In the genomic region with DNA sequence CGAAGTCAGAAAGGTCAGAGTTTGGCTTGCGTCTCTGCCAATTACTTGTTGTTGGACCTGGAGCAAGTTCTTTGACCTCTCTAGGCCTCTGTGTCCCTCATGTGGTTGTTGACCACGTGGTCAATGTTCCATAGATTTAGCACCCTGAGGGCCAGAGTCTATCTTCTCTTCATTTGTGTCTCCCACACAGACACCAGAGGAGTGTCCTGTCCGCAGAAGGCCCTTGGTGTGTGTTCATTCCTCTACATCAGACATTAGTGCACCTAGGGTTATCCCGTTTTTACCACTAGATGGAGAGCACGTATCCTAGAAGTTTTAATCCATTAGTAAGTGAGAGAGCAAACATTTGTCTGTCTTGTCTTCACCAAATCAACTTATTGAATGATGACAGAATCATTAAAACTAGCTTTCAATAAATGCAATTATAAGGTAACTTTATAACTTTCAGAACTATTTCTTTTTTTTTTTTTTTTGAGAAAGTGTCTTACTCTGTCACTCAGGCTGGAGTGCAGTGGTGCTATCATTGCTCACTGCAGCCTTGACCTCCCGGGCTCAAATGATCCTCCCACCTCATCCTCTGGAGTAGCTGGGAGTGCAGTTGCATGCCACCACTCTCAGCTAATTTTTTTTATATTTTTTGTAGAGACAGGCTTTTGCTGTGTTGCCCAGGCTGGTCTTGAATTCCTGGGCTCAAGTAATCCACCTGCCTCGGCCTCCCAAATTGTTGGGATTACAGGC, we compare ENCODE assay signal across 8 cellular contexts.
A peak's percentile ranks its signal among the peaks of the same experiment; 100 is the strongest.
DNase-seq lines count a peak whose midpoint lies in the region; ATAC-seq and TF ChIP-seq lines count a peak whose summit lies in the region.

No MANE protein-coding gene starts in this region.

- no peak overlapping the region for H3K9ac ChIP-seq in colonic mucosa (ENCODE audit: low read depth in 2 of 2, low read length in 2 of 2)

- no peak overlapping the region for H3K4me3 ChIP-seq in colonic mucosa

- H3K27me3 Mint-ChIP-seq in nephron progenitor cell (ENCODE audit: low read depth, poor library complexity): no peaks in the 10 kb centered on the region

- ATAC-seq in GM19324 (IDR thresholded peaks at IDR 0.05; ENCODE audit: low FRiP score, unreplicated experiment) (no peak), HG03139 (IDR thresholded peaks at IDR 0.05; ENCODE audit: unreplicated experiment) (no peak)

- no peaks in the 10 kb centered on the region for H3K36me3 ChIP-seq in colonic mucosa

- no peaks in the 10 kb centered on the region for H3K4me1 ChIP-seq in colonic mucosa

- H3K36me3 Mint-ChIP-seq in nephron progenitor cell (ENCODE audit: low read depth): no peaks in the 10 kb centered on the region

- H3K27ac ChIP-seq in colonic mucosa: no peak overlapping the region

- no peaks in the 10 kb centered on the region for H3K9me3 Mint-ChIP-seq in nephron progenitor cell

- intact Hi-C loops in colonic mucosa (cut with DNase I): no loop called here

- H3K27me3 ChIP-seq in colonic mucosa: no peaks in the 10 kb centered on the region

- peak; percentile 48 for TF ChIP-seq CTCF in nephron progenitor cell (IDR thresholded peaks at IDR 0.05)
- TF ChIP-seq CTCF in colonic mucosa (IDR thresholded peaks at IDR 0.05): no peak

- H3K27ac Mint-ChIP-seq in nephron progenitor cell: no peak overlapping the region

- no peak overlapping the region for H3K4me3 Mint-ChIP-seq in nephron progenitor cell

- peak; percentile 1 for DNase-seq in GDM1 (lab: John Stamatoyannopoulos, UW)
- DNase-seq in NCI-H1092 treated with DMSO at 0.1 percent for 48 hours (lab: John Stamatoyannopoulos, UW): peak; percentile 12
- peak; percentile 62 for DNase-seq in dermis blood vessel endothelial cell
- DNase-seq in nephron progenitor cell: no peak
- DNase-seq in colonic mucosa: no peak
- no peak for DNase-seq in NCI-H1417 treated with DMSO at 0.1 percent for 48 hours (lab: John Stamatoyannopoulos, UW)

- H3K9me3 ChIP-seq in colonic mucosa: no peaks in the 10 kb centered on the region

- peaks cover 49% of the 10 kb centered on the region for H3K4me1 Mint-ChIP-seq in nephron progenitor cell

Comparison
In these comparisons a context has a peak if more than half of its experiments do, and no peak if none do; other contexts are left out.
1. DNase-seq: peak in GDM1 (single experiment), NCI-H1092 treated with DMSO at 0.1 percent for 48 hours (single experiment) and dermis blood vessel endothelial cell (single experiment); none in nephron progenitor cell (single experiment), colonic mucosa (single experiment) and NCI-H1417 treated with DMSO at 0.1 percent for 48 hours (single experiment).